11 cellular contexts compared by ENCODE assay signal in the genomic region with DNA sequence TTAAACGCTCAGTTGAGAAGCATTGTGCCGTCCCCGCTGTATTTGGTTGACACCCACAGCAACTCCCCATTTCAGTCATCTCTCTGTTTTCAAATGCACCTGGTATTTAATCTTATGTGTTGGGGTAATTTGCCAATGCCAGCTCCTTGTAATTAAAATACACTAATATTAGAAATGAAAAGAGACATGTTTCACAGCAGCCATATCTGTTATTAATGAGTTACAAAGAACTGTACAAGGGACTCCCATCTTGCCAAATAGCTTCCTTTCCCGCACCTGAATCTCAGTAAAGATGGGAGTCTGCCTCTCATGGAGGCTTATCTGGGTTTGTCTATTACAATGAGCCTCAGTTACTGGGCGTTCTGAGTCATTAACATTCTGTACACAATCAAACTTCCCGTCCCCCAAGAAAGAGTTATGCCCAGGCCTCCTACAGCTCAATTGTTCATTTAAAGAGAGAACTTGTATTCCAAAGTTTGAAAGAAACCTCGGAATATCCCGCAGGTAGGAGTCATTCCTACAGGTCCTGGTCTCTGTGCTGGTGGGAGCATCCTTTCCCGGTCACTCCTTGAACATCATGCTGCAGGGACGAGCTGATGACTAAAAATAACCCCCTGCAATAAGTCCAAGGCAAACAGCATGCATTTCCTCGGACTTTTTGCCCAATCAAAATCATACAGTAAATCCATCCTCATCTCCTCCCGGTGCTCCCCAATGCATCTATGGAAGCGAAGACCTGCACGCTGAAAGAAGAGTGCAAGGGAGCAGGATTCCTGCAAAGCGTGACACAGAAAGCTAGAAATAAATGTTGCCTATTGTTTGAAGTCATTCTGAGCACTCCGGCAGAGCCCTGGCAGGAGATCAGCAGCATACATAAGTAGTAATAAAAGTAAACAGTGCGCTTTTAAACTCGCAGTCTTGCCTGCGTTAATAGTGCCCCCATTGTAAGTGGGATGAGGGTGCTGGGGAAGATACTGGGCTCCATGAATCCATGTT. TPM values are rescaled to one million over a fixed set of nuclear protein-coding genes. Genes with fewer than 3 reads are reported as not detected.
DNase-seq lines count a peak whose midpoint lies in the region; ATAC-seq, FAIRE-seq and TF ChIP-seq lines count a peak whose summit lies in the region.
"Had no signal": no experiment of that assay in that cellular context is flagged by ENCODE, and none has a peak within 500 bp of the region (broad histone marks: within the 10 kb centered on the region; RNA-seq: fewer than 3 reads in every experiment).

No MANE protein-coding gene starts in this region.

- H3K9me3 Mint-ChIP-seq in T-cell, result no peaks in the 10 kb centered on the region
- H3K9me3 Mint-ChIP-seq: central memory CD8-positive, alpha-beta T cell had no signal

- H3K36me3 ChIP-seq in prostate gland (no peaks in the 10 kb centered on the region), aorta (ENCODE audit: control insufficient read depth in 1 of 2, insufficient read depth in 2 of 2, low read length in 1 of 2) (no peaks in the 10 kb centered on the region)

- no peaks in the 10 kb centered on the region for H3K27me3 ChIP-seq in prostate gland (replicated peaks; ENCODE audit: insufficient read depth)
- H3K27me3 ChIP-seq in aorta (ENCODE audit: control insufficient read depth in 1 of 2, insufficient read depth in 2 of 2, low read length in 1 of 2), result no peaks in the 10 kb centered on the region

- no peaks in the 10 kb centered on the region for H3K36me3 Mint-ChIP-seq in T-cell

- no peak for TF ChIP-seq POLR2A in prostate gland (IDR thresholded peaks at IDR 0.05)
- no peak for TF ChIP-seq POLR2A in H54 (IDR thresholded peaks at IDR 0.05; ENCODE audit: low read depth, low read length)

- ATAC-seq in T-cell (replicated peaks in 1 of 4) (no peak), HG03565 (IDR thresholded peaks at IDR 0.05; ENCODE audit: unreplicated experiment) (no peak), aorta (ENCODE audit: low FRiP score) (no peak)
- ATAC-seq: activated CD4-positive, CD25-positive, alpha-beta regulatory T cell treated with anti-CD3 and anti-CD28 coated beads, Interleukin-2, amount 50 U/mL, for 24 hours had no signal

- CTCF ChIA-PET in T-cell (lab: Charles Lee), result interaction anchor here in 1 of 2 donors (0.6 to 1.2 kb wide), 2 partner anchors 14 to 747 kb away, joined by 6 to 8 read pairs; no protein-coding TSS in a partner anchor

- H3K9me3 ChIP-seq in prostate gland, result no peaks in the 10 kb centered on the region
- no peaks in the 10 kb centered on the region for H3K9me3 ChIP-seq in aorta (ENCODE audit: control insufficient read depth, low read length)

- no peaks in the 10 kb centered on the region for H3K4me1 ChIP-seq in prostate gland (replicated peaks)
- H3K4me1 ChIP-seq in aorta (ENCODE audit: control insufficient read depth in 1 of 2, insufficient read depth in 2 of 2, low read length in 2 of 2), result no peaks in the 10 kb centered on the region

- H3K4me3 Mint-ChIP-seq in T-cell, result peak overlapping the region in 2 of 3 donors; percentile 9 to 67

- peak; percentile 6 for DNase-seq in EL
- DNase-seq in T-cell, result no peak
- DNase-seq in fibroblast of the aortic adventitia (ENCODE audit: low read depth), result peak; percentile 30
- DNase-seq in prostate gland (ENCODE audit: low spot score), result no peak
- DNase-seq in activated effector memory CD4-positive, alpha-beta T cell treated with anti-CD3 and anti-CD28 coated beads, Interleukin-2, amount 50 U/mL, for 16 hours, result no peak
- DNase-seq in aorta, result no peak
- DNase-seq in H54 (ENCODE audit: insufficient read length, low spot score), result no peak
- DNase-seq: NCI-H510A had no signal

- H3K4me1 Mint-ChIP-seq in T-cell, result peaks cover 10 to 14% (median 12%) of the 10 kb centered on the region in 3 donors
- H3K4me1 Mint-ChIP-seq: central memory CD8-positive, alpha-beta T cell had no signal

- TF ChIP-seq CTCF in fibroblast of the aortic adventitia (IDR thresholded peaks at IDR 0.05; ENCODE audit: insufficient read depth, low read length) (no peak), prostate gland (IDR thresholded peaks at IDR 0.05) (no peak)

- H3K4me3 ChIP-seq in fibroblast of the aortic adventitia (ENCODE audit: low read depth, low read length) (peak overlapping the region; percentile 9), prostate gland (peak overlapping the region; percentile 11 to 13), aorta (ENCODE audit: low read length in 2 of 2) (no peak overlapping the region)

- peaks cover 22 to 50% of the 10 kb centered on the region in 2 donors for H3K27me3 Mint-ChIP-seq in T-cell

- no peak overlapping the region for H3K27ac Mint-ChIP-seq in T-cell

- 22% methylated on average over 19 of the region's 19 CpGs for WGBS in prostate gland
- 34 to 39% methylated on average over 19 of the region's 19 CpGs for WGBS in aorta, 2 donors

- intact Hi-C loops in prostate gland (cut with DNase I) (loop anchor here (5.0 kb wide), 1 partner anchor 900 kb away; the partner anchor contains the start of gene KDM6A), aorta (cut with DNase I) (no loop called here)

- no peak for FAIRE-seq in H54 (lab: Jason Lieb, UNC)

- POLR2A ChIA-PET in T-cell (lab: Charles Lee), result interaction anchor here in 1 of 2 donors (0.8 kb wide), 1 partner anchor 38 kb away, joined by 3 read pairs; no protein-coding TSS in a partner anchor

- H3K27ac ChIP-seq in prostate gland (peak overlapping the region in 1 of 2 donors; percentile 11), aorta (ENCODE audit: low read depth in 1 of 2, low read length in 2 of 2) (no peak overlapping the region)

RNA-seq across cellular contexts. Expression of gene NDP, which starts 0.9 kb away (rescaled TPM):
- total RNA-seq in T-cell, result not detected
- 0.41 and 2.9 TPM in 2 replicates for total RNA-seq in fibroblast of the aortic adventitia (ENCODE audit: low replicate concordance)
- 1 to 10 TPM; 3.3 to 4.6 TPM for total RNA-seq in prostate gland
- under 1 TPM; 0.24 to 0.26 TPM for total RNA-seq in aorta
- polyA plus RNA-seq in aorta, result 1 to 10 TPM in 1 of 2 donors, under 1 TPM in 1; 0.31 to 2.4 TPM

Comparison
In these comparisons a context has a peak if more than half of its experiments do, and no peak if none do; other contexts are left out.
1. DNase-seq: peak in EL (single experiment) and fibroblast of the aortic adventitia (single experiment); none in T-cell (0 of 34), prostate gland (single experiment), activated effector memory CD4-positive, alpha-beta T cell treated with anti-CD3 and anti-CD28 coated beads, Interleukin-2, amount 50 U/mL, for 16 hours (single experiment), aorta (0 of 2) and H54 (single experiment).
2. H3K4me3 ChIP-seq: peak in fibroblast of the aortic adventitia (single experiment) and prostate gland (2 of 2); none in aorta (0 of 2).